ENCODE assay signal across 12 cellular contexts in the genomic region with DNA sequence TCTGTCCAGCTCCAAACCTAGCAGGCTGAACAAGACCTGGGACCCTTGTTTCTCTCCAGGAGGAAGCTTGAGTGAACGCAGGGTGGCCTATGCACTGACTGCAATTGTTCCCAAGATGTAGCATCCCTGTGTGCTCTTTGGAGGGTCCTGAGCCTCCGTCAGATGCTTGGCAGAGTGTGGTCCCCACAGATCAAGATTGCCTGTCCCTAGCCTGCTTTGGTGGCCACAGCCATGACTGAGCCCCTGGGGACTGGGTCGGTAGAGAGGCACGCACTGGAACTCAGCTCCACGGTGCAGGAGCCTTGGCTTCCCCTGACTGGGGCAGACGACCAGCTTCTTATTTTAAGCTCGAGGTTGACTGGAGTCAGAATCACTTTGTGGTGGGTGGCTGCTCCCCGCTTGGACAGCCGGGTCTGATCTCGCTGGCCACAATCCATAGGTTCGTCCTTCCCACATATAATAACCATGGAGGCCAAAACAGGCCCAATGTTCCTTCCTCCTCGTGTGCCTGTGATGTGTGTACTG.
A peak's percentile ranks its signal among the peaks of the same experiment; 100 is the strongest.
DNase-seq lines count a peak whose midpoint lies in the region; TF ChIP-seq lines count a peak whose summit lies in the region.
"Had no signal": no experiment of that assay in that cellular context is flagged by ENCODE, and none has a peak within 500 bp of the region (broad histone marks: within the 10 kb centered on the region; RNA-seq: fewer than 3 reads in every experiment).

No MANE protein-coding gene starts in this region.

- H3K4me3 ChIP-seq in esophagus squamous epithelium (no peak overlapping the region), suprapubic skin (no peak overlapping the region)
- H3K4me3 ChIP-seq: GM23338, SK-N-MC had no signal

- peaks cover 7 to 50% (median 37%) of the 10 kb centered on the region in 3 donors for H3K4me1 ChIP-seq in esophagus squamous epithelium
- H3K4me1 ChIP-seq in suprapubic skin = peaks cover 35% of the 10 kb centered on the region

- peaks cover 3% of the 10 kb centered on the region for H3K9me3 Mint-ChIP-seq in T-helper 2 cell treated with Interferon-gamma antibody and Interleukin-4, amounts not matched to agents 5 μg/mL and 100 μg/mL, for 36 hours
- H3K9me3 Mint-ChIP-seq: GM23338 had no signal

- no peak for TF ChIP-seq POLR2A in esophagus squamous epithelium (IDR thresholded peaks at IDR 0.05)
- no peak for TF ChIP-seq POLR2A in suprapubic skin (IDR thresholded peaks at IDR 0.05)

- H3K27me3 ChIP-seq in esophagus squamous epithelium = no peaks in the 10 kb centered on the region
- H3K27me3 ChIP-seq in suprapubic skin = no peaks in the 10 kb centered on the region

- peak overlapping the region; percentile 93 for H3K27ac Mint-ChIP-seq in T-helper 2 cell treated with Interferon-gamma antibody and Interleukin-4, amounts not matched to agents 5 μg/mL and 100 μg/mL, for 36 hours
- H3K27ac Mint-ChIP-seq: GM23338 had no signal

- H3K27ac ChIP-seq in KOPT-K1 (ENCODE audit: low read depth, low read length, poor library complexity, severe bottlenecking) = peak overlapping the region; percentile 85
- H3K27ac ChIP-seq in esophagus squamous epithelium = peak overlapping the region; percentile 63 to 91 (median 80)
- peak overlapping the region; percentile 74 for H3K27ac ChIP-seq in suprapubic skin
- H3K27ac ChIP-seq: SK-N-MC had no signal

- H3K4me1 Mint-ChIP-seq in T-helper 2 cell treated with Interferon-gamma antibody and Interleukin-4, amounts not matched to agents 5 μg/mL and 100 μg/mL, for 36 hours (ENCODE audit: low read depth) = peaks cover 70% of the 10 kb centered on the region
- H3K4me1 Mint-ChIP-seq: GM23338 had no signal

- H3K9me3 ChIP-seq in KOPT-K1 (ENCODE audit: insufficient read depth, low read length, poor library complexity, severe bottlenecking) (no peaks in the 10 kb centered on the region), esophagus squamous epithelium (peaks cover 0 to under 1% (median 0%) of the 10 kb centered on the region in 3 donors), suprapubic skin (no peaks in the 10 kb centered on the region)

- no peak for TF ChIP-seq EP300 in suprapubic skin (IDR thresholded peaks at IDR 0.05)

- H3K36me3 ChIP-seq in KOPT-K1 (ENCODE audit: insufficient read depth, low read length) (peaks cover 44% of the 10 kb centered on the region), esophagus squamous epithelium (no peaks in the 10 kb centered on the region), suprapubic skin (peaks cover 21% of the 10 kb centered on the region)

- intact Hi-C loops in esophagus squamous epithelium (cut with DNase I) = no loop called here

- peaks cover 21% of the 10 kb centered on the region for H3K36me3 Mint-ChIP-seq in T-helper 2 cell treated with Interferon-gamma antibody and Interleukin-4, amounts not matched to agents 5 μg/mL and 100 μg/mL, for 36 hours (ENCODE audit: low read depth)

- no peaks in the 10 kb centered on the region for H3K27me3 Mint-ChIP-seq in T-helper 2 cell treated with Interferon-gamma antibody and Interleukin-4, amounts not matched to agents 5 μg/mL and 100 μg/mL, for 36 hours (ENCODE audit: low read depth)

- peak overlapping the region; percentile 99 for H3K4me3 Mint-ChIP-seq in T-helper 2 cell treated with Interferon-gamma antibody and Interleukin-4, amounts not matched to agents 5 μg/mL and 100 μg/mL, for 36 hours
- H3K4me3 Mint-ChIP-seq: GM23338 had no signal

- no peak for DNase-seq in T-helper 2 cell treated with Interferon-gamma antibody and Interleukin-4, amounts not matched to agents 5 μg/mL and 100 μg/mL, for 36 hours (ENCODE audit: low spot score)
- DNase-seq in T-helper 2 cell = no peak
- no peak for DNase-seq in esophagus squamous epithelium (lab: John Stamatoyannopoulos, UW)
- DNase-seq in suprapubic skin (ENCODE audit: low spot score in 2 of 2) = no peak
- no peak for DNase-seq in mucosa of gallbladder (ENCODE audit: low spot score)
- DNase-seq in SW480 (ENCODE audit: low spot score) = no peak
- DNase-seq in DMS53 treated with DMSO at 0.1 percent for 48 hours (lab: John Stamatoyannopoulos, UW; ENCODE audit: unreplicated experiment) = no peak
- DNase-seq: 8988T, NCI-H2171 treated with DMSO at 0.1 percent for 48 hours had no signal

- 60 to 78% methylated on average over 3 to 7 of the region's 12 CpGs for WGBS in esophagus squamous epithelium, 2 donors
- WGBS in suprapubic skin = 84% methylated on average over 11 of the region's 12 CpGs

- TF ChIP-seq CTCF in esophagus squamous epithelium (IDR thresholded peaks at IDR 0.05) (no peak), suprapubic skin (IDR thresholded peaks at IDR 0.05) (no peak)
